26 cellular contexts compared by ENCODE assay signal in genomic region chr12:41333988-41334387, GRCh38.
DNase-seq lines count a peak whose midpoint lies in the region; ATAC-seq and TF ChIP-seq lines count a peak whose summit lies in the region.
"Had no signal": no experiment of that assay in that cellular context is flagged by ENCODE, and none has a peak within 500 bp of the region (broad histone marks: within the 10 kb centered on the region; RNA-seq: fewer than 3 reads in every experiment).

No MANE protein-coding gene starts in this region.

- no peaks in the 10 kb centered on the region for H3K36me3 ChIP-seq in neuronal stem cell (replicated peaks in 1 of 2; ENCODE audit: control insufficient read depth in 2 of 2, insufficient read depth in 2 of 2, low read length in 2 of 2)
- H3K36me3 ChIP-seq: BE2C had no signal

- H3K23ac ChIP-seq in H9 (ENCODE audit: insufficient read length, low read depth, low read length), result no peak overlapping the region
- H3K23ac ChIP-seq in neuronal stem cell (ENCODE audit: low read depth, low read length, poor library complexity), result no peak overlapping the region

- no peak for DNase-seq in H9
- DNase-seq in iPS-NIHi7 (ENCODE audit: extremely low spot score), result peak; percentile 12
- no peak for DNase-seq in neuronal stem cell (ENCODE audit: low spot score)
- no peak for DNase-seq in NCI-H187 (lab: John Stamatoyannopoulos, UW)
- no peak for DNase-seq in H4 (ENCODE audit: low spot score)
- DNase-seq in AML-193 (lab: John Stamatoyannopoulos, UW), result no peak
- DNase-seq: Calu3; DMS79 treated with DMSO at 0.1 percent for 48 hours; Karpas-422; NCI-H1092 treated with DMSO at 0.1 percent for 48 hours; NCI-H1436; NCI-H187 treated with DMSO at 0.1 percent for 48 hours; NCI-H2107; NCI-H446; NCI-H524 treated with DMSO at 0.1 percent for 48 hours; NK-92 treated with Interleukin-12 subunit alpha and Interleukin-12 subunit beta, amount 100 ng/mL, for 24 hours; Right ventricle myocardium superior; RPMI8226; T-cell had no signal

- H3K14ac ChIP-seq in H9 (ENCODE audit: insufficient read depth, low read length) (no peak overlapping the region), neuronal stem cell (ENCODE audit: low read length) (no peak overlapping the region)

- H4K5ac ChIP-seq in H9 (ENCODE audit: insufficient read length, low read depth, low read length), result no peak overlapping the region

- H3K4me3 Mint-ChIP-seq in H9 (peak overlapping the region in 1 of 2 experiments; percentile 52; a peak in 4 of 5 replicates), brain (peak overlapping the region in 2 of 5 experiments; percentile 6 to 48)
- H3K4me3 Mint-ChIP-seq: CD14-positive monocyte, T-cell had no signal

- no peak overlapping the region for H3K4me2 ChIP-seq in H9 (ENCODE audit: insufficient read depth, insufficient read length, low read length)
- H3K4me2 ChIP-seq in neuronal stem cell (ENCODE audit: insufficient read depth, low read length, poor library complexity, severe bottlenecking), result no peak overlapping the region
- H3K4me2 ChIP-seq: A549 had no signal

- H3K4ac ChIP-seq in H9 (ENCODE audit: low read depth, low read length), result no peak overlapping the region
- no peak overlapping the region for H3K4ac ChIP-seq in neuronal stem cell (ENCODE audit: low read length)

- H2AK5ac ChIP-seq in H9 (ENCODE audit: insufficient read length, low read length), result no peak overlapping the region
- no peak overlapping the region for H2AK5ac ChIP-seq in neuronal stem cell (ENCODE audit: low read depth, low read length)

- no peaks in the 10 kb centered on the region for H3K27me3 Mint-ChIP-seq in H9 (ENCODE audit: low read depth)
- no peaks in the 10 kb centered on the region for H3K27me3 Mint-ChIP-seq in brain
- H3K27me3 Mint-ChIP-seq: T-cell had no signal

- no peak overlapping the region for H3K56ac ChIP-seq in H9 (ENCODE audit: insufficient read length, low read depth, low read length)

- H3K4me1 ChIP-seq in H9 (ENCODE audit: insufficient read depth, low read length) (peaks cover 3% of the 10 kb centered on the region), neuronal stem cell (ENCODE audit: control insufficient read depth in 2 of 2, insufficient read depth in 1 of 2, low read depth in 1 of 2, low read length in 2 of 2) (peaks cover 7 to 24% of the 10 kb centered on the region in 2 donors)
- H3K4me1 ChIP-seq: A549, BE2C had no signal

- no peak overlapping the region for H3K9ac ChIP-seq in H9 (ENCODE audit: extremely low read depth, insufficient read length, low read length)
- H3K9ac ChIP-seq in neuronal stem cell (ENCODE audit: low read depth, low read length, poor library complexity), result no peak overlapping the region

- H2BK20ac ChIP-seq in H9 (ENCODE audit: low read depth, low read length, poor library complexity, severe bottlenecking), result no peak overlapping the region

- H3K4me1 Mint-ChIP-seq in H9, result peaks cover 44% of the 10 kb centered on the region in 2 experiments
- H3K4me1 Mint-ChIP-seq in brain, result peaks cover 24% of the 10 kb centered on the region
- H3K4me1 Mint-ChIP-seq: T-cell had no signal

- H3K27ac Mint-ChIP-seq in H9 (peak overlapping the region in 2 of 3 experiments; percentile 18 to 93; a peak in 3 of 7 replicates), brain (peak overlapping the region in 4 of 5 experiments; percentile 7 to 74 (median 44))
- H3K27ac Mint-ChIP-seq: CD14-positive monocyte, T-cell had no signal

- no peak for ATAC-seq in HG02642 (IDR thresholded peaks at IDR 0.05; ENCODE audit: poor library complexity, unreplicated experiment)
- ATAC-seq: A549, HCT116, HepG2, T-cell had no signal

- H2AFZ ChIP-seq in H9 (ENCODE audit: low read length) (no peak overlapping the region), neuronal stem cell (ENCODE audit: low read length) (peak overlapping the region; percentile 58)

- H2BK15ac ChIP-seq in H9 (ENCODE audit: low read depth, low read length), result no peak overlapping the region
- H2BK15ac ChIP-seq in neuronal stem cell (ENCODE audit: low read length), result no peak overlapping the region

- H2BK120ac ChIP-seq in H9 (ENCODE audit: low read depth, low read length, poor library complexity, severe bottlenecking) (no peak overlapping the region), neuronal stem cell (ENCODE audit: low read depth, low read length) (no peak overlapping the region)

- no peaks in the 10 kb centered on the region for H3K79me1 ChIP-seq in H9 (ENCODE audit: insufficient read depth, low read depth, low read length, poor library complexity, severe bottlenecking)
- H3K79me1 ChIP-seq in neuronal stem cell (ENCODE audit: low read depth, low read length), result no peaks in the 10 kb centered on the region

- H2BK12ac ChIP-seq in H9 (ENCODE audit: insufficient read length, low read depth, low read length) (no peak overlapping the region), neuronal stem cell (ENCODE audit: low read length) (no peak overlapping the region)

- H3K27ac ChIP-seq in H9 (ENCODE audit: insufficient read length, low read depth, low read length), result no peak overlapping the region
- H3K27ac ChIP-seq in neuronal stem cell (replicated peaks; ENCODE audit: low read length), result no peak overlapping the region
- H3K27ac ChIP-seq: A549 had no signal

- WGBS in H9 (ENCODE audit: extremely low coverage, insufficient read length, low lambda C conversion rate), result no CpG with 5 or more reads among the region's 1 CpG
- no CpG with 5 or more reads among the region's 1 CpG for WGBS in neuronal stem cell (ENCODE audit: extremely low coverage in 2 of 2, insufficient read length in 2 of 2, insufficient replicate concordance in 1 of 2), 2 donors

- peaks cover 0 to 9% (median 6%) of the 10 kb centered on the region in 3 experiments; a peak in 6 of 7 replicates for H3K36me3 Mint-ChIP-seq in H9 (ENCODE audit: insufficient read depth in 1 of 3, low read depth in 3 of 3)
- H3K36me3 Mint-ChIP-seq in brain, result peaks cover 6% of the 10 kb centered on the region
- H3K36me3 Mint-ChIP-seq: T-cell had no signal

- H4K20me1 ChIP-seq in H9 (ENCODE audit: control insufficient read depth, insufficient read depth, insufficient read length), result no peaks in the 10 kb centered on the region

- TF ChIP-seq CTCF in H9 (conservative IDR thresholded peaks at IDR 0.05) (no peak), brain (conservative IDR thresholded peaks at IDR 0.05) (no peak)

- no peaks in the 10 kb centered on the region for H3K79me2 ChIP-seq in H9 (ENCODE audit: insufficient read depth, low read length)

- no peak overlapping the region for H3K18ac ChIP-seq in H9 (ENCODE audit: insufficient read length, low read depth, low read length)
- H3K18ac ChIP-seq in neuronal stem cell (ENCODE audit: low read length), result no peak overlapping the region

- H4K91ac ChIP-seq in H9 (ENCODE audit: insufficient read length, low read depth, low read length) (no peak overlapping the region), neuronal stem cell (ENCODE audit: low read depth, low read length, poor library complexity) (no peak overlapping the region)

- H3K27me3 ChIP-seq in H9 (ENCODE audit: insufficient read depth, low read length), result no peaks in the 10 kb centered on the region
- no peaks in the 10 kb centered on the region for H3K27me3 ChIP-seq in neuronal stem cell (ENCODE audit: control insufficient read depth in 3 of 3, insufficient read depth in 3 of 3, low read depth in 1 of 3, low read length in 3 of 3)
- H3K27me3 ChIP-seq: BE2C had no signal

- H3K4me3 ChIP-seq in neuronal stem cell (ENCODE audit: low read length in 2 of 2), result no peak overlapping the region
- H3K4me3 ChIP-seq: A549 had no signal

- H3K9me3 ChIP-seq in H9 (ENCODE audit: control insufficient read depth, low read depth, low read length) (no peaks in the 10 kb centered on the region), neuronal stem cell (replicated peaks in 1 of 2; ENCODE audit: control insufficient read depth in 2 of 2, insufficient read depth in 1 of 2, low read depth in 1 of 2, low read length in 2 of 2) (peaks cover 0 to 7% of the 10 kb centered on the region in 2 donors)
- H3K9me3 ChIP-seq: A549, BE2C had no signal

- H3K9me3 Mint-ChIP-seq in H9 (peaks cover 0 to 7% of the 10 kb centered on the region in 2 experiments; a peak in 3 of 5 replicates), brain (peaks cover 0 to 13% (median 8%) of the 10 kb centered on the region in 5 experiments)

- H3T11ph ChIP-seq in H9 (ENCODE audit: low read length), result no peak overlapping the region

- H2BK5ac ChIP-seq in H9 (ENCODE audit: insufficient read length, low read length) (no peak overlapping the region), neuronal stem cell (ENCODE audit: low read length) (no peak overlapping the region)

- H4K8ac ChIP-seq in H9 (replicated peaks; ENCODE audit: insufficient read length, low read depth, low read length) (no peak overlapping the region), neuronal stem cell (ENCODE audit: low read depth, low read length) (no peak overlapping the region)

- H3K23me2 ChIP-seq in H9 (ENCODE audit: insufficient read length, low read depth, low read length, poor library complexity, severe bottlenecking), result no peaks in the 10 kb centered on the region
